16 cellular contexts compared by ENCODE assay signal in genomic region chr1:32635508-32636277, GRCh38.
"Had no signal": no experiment of that assay in that cellular context is flagged by ENCODE, and none has a peak within 500 bp of the region (broad histone marks: within the 10 kb centered on the region; RNA-seq: fewer than 3 reads in every experiment).

No MANE protein-coding gene starts in this region.

- H3K4me1 ChIP-seq: right lobe of liver had no signal

- H3K4me3 ChIP-seq: lung, right lobe of liver, stomach, upper lobe of left lung had no signal

- H3K9me3 Mint-ChIP-seq: activated CD4-positive, alpha-beta T cell treated with anti-CD3 and anti-CD28 coated beads, Interleukin-2, amount 10 ng/mL, durations not matched to agents 7 days and 5 days; activated T-cell treated with anti-CD3 and anti-CD28 coated beads, Interleukin-2, amount 50 U/mL, for 4 hours had no signal

- H3K4me3 Mint-ChIP-seq: activated CD4-positive, alpha-beta T cell treated with anti-CD3 and anti-CD28 coated beads, Interleukin-2, amount 10 ng/mL, durations not matched to agents 7 days and 5 days; activated CD8-positive, alpha-beta T cell treated with anti-CD3 and anti-CD28 coated beads, Interleukin-2, amount 10 ng/mL, durations not matched to agents 7 days and 5 days; activated T-cell treated with anti-CD3 and anti-CD28 coated beads, Interleukin-2, amount 50 U/mL, for 4 hours had no signal

- H3K27ac Mint-ChIP-seq: activated CD4-positive, alpha-beta T cell treated with anti-CD3 and anti-CD28 coated beads, Interleukin-2, amount 10 ng/mL, durations not matched to agents 7 days and 5 days; activated CD8-positive, alpha-beta T cell treated with anti-CD3 and anti-CD28 coated beads, Interleukin-2, amount 10 ng/mL, durations not matched to agents 7 days and 5 days had no signal

- H3K27me3 ChIP-seq: right lobe of liver, stomach, upper lobe of left lung had no signal

- H3K9me3 ChIP-seq: right lobe of liver, stomach, upper lobe of left lung had no signal

- DNase-seq: activated CD4-positive, alpha-beta T cell treated with anti-CD3 and anti-CD28 coated beads, Interleukin-2, amount 10 ng/mL, durations not matched to agents 7 days and 5 days; activated CD8-positive, alpha-beta T cell treated with anti-CD3 and anti-CD28 coated beads, Interleukin-2, amount 10 ng/mL, durations not matched to agents 7 days and 5 days; activated effector memory CD4-positive, alpha-beta T cell treated with Interleukin-2 at 50 U/mL for 16 hours; activated naive CD4-positive, alpha-beta T cell treated with anti-CD3 and anti-CD28 coated beads, Interleukin-2, amount 50 U/mL, for 16 hours; activated T-cell treated with anti-CD3 and anti-CD28 coated beads, Interleukin-2, amount 50 U/mL, for 4 hours; caudate nucleus; hypothalamus; midbrain; right lobe of liver; small intestine; stimulated activated CD4-positive, alpha-beta T cell treated with anti-CD3 and anti-CD28 coated beads, Interleukin-15, amount 100 ng/mL, for 24 hours; stimulated activated CD4-positive, alpha-beta T cell treated with anti-CD3 and anti-CD28 coated beads, Interleukin-2, amount 100 ng/mL, for 48 hours; stomach; T1000; upper lobe of left lung had no signal

- H3K27ac ChIP-seq: right lobe of liver, stomach, upper lobe of left lung had no signal

- H3K27me3 Mint-ChIP-seq: activated CD4-positive, alpha-beta T cell treated with anti-CD3 and anti-CD28 coated beads, Interleukin-2, amount 10 ng/mL, durations not matched to agents 7 days and 5 days had no signal
